Comparison of ENCODE assay signal across 12 cellular contexts in genomic region chr4:183342541-183343533, GRCh38. TPM values are rescaled to one million over a fixed set of nuclear protein-coding genes. Genes with fewer than 3 reads are reported as not detected.
DNase-seq lines count a peak whose midpoint lies in the region; ATAC-seq, FAIRE-seq and TF ChIP-seq lines count a peak whose summit lies in the region.
"Had no signal": no experiment of that assay in that cellular context is flagged by ENCODE, and none has a peak within 500 bp of the region (broad histone marks: within the 10 kb centered on the region; RNA-seq: fewer than 3 reads in every experiment).

No MANE protein-coding gene starts in this region.

- DNase-seq in AG08395 (ENCODE audit: low spot score) (peak; percentile 27), medulla oblongata (ENCODE audit: extremely low spot score) (no peak), H54 (ENCODE audit: insufficient read length, low spot score) (no peak), trophoblast cell (no peak)
- DNase-seq: activated T-cell treated with anti-CD3 and anti-CD28 coated beads for 4 hours; nephron progenitor cell; stimulated activated CD4-positive, alpha-beta T cell treated with anti-CD3 and anti-CD28 coated beads, Interleukin-4, amount 100 ng/mL, for 1 hour; transverse colon had no signal

- H4K91ac ChIP-seq in trophoblast cell (ENCODE audit: low read depth, low read length), result no peak overlapping the region

- no peak overlapping the region for H4K12ac ChIP-seq in trophoblast cell (ENCODE audit: low read depth, low read length)

- H3K9ac ChIP-seq in duodenal mucosa (ENCODE audit: low read depth in 1 of 2, low read length in 2 of 2) (peak overlapping the region; percentile 6 to 29), mucosa of stomach (ENCODE audit: low read length) (peak overlapping the region; percentile 34), trophoblast cell (ENCODE audit: low read length) (no peak overlapping the region)

- no peak overlapping the region for H2BK5ac ChIP-seq in trophoblast cell (ENCODE audit: low read depth, low read length, poor library complexity)

- no peak overlapping the region for H3K23ac ChIP-seq in trophoblast cell (ENCODE audit: low read length)

- no peak overlapping the region for H3K18ac ChIP-seq in trophoblast cell (ENCODE audit: low read length)

- no peak overlapping the region for H2BK12ac ChIP-seq in trophoblast cell (ENCODE audit: low read length)

- H3K27me3 ChIP-seq in duodenal mucosa (ENCODE audit: control insufficient read depth in 1 of 2, insufficient read depth in 2 of 2, low read length in 2 of 2) (no peaks in the 10 kb centered on the region), mucosa of stomach (ENCODE audit: control insufficient read depth, insufficient read depth, low read length) (peaks cover 15% of the 10 kb centered on the region), trophoblast cell (ENCODE audit: insufficient read depth, low read length) (no peaks in the 10 kb centered on the region)

- H2BK120ac ChIP-seq in trophoblast cell (ENCODE audit: insufficient read depth, low read length, poor library complexity), result no peak overlapping the region

- WGBS in trophoblast cell (ENCODE audit: extremely low coverage, insufficient coverage, insufficient read length), result no CpG with 5 or more reads among the region's 40 CpGs

- peak; percentile 46 for ATAC-seq in GM19372 (IDR thresholded peaks at IDR 0.05; ENCODE audit: low read depth, unreplicated experiment)
- no peak for ATAC-seq in GM18858 (IDR thresholded peaks at IDR 0.05; ENCODE audit: unreplicated experiment)

- no peak overlapping the region for H3K14ac ChIP-seq in trophoblast cell (ENCODE audit: low read length)

- no peak overlapping the region for H3K27ac ChIP-seq in duodenal mucosa (ENCODE audit: low read depth, low read length)
- no peak overlapping the region for H3K27ac ChIP-seq in trophoblast cell (ENCODE audit: low read depth, low read length)
- H3K27ac ChIP-seq: transverse colon had no signal

- H3K9me3 ChIP-seq in duodenal mucosa (ENCODE audit: control insufficient read depth in 1 of 2, low read length in 2 of 2) (no peaks in the 10 kb centered on the region), mucosa of stomach (ENCODE audit: control insufficient read depth, low read length) (no peaks in the 10 kb centered on the region), trophoblast cell (ENCODE audit: insufficient read depth, low read depth, low read length) (no peaks in the 10 kb centered on the region)
- H3K9me3 ChIP-seq: transverse colon had no signal

- no peak for FAIRE-seq in H54 (lab: Jason Lieb, UNC)

- no peak overlapping the region for H3K4ac ChIP-seq in trophoblast cell (ENCODE audit: low read depth, low read length)

- no peak overlapping the region for H2AK5ac ChIP-seq in trophoblast cell (ENCODE audit: low read length)

- H4K8ac ChIP-seq in trophoblast cell (ENCODE audit: low read depth, low read length), result no peak overlapping the region

- no peaks in the 10 kb centered on the region for H3K79me2 ChIP-seq in trophoblast cell (ENCODE audit: control insufficient read depth, insufficient read depth, low read length, poor library complexity)

- no peaks in the 10 kb centered on the region for H3K79me1 ChIP-seq in trophoblast cell (ENCODE audit: low read length)

- H3K4me2 ChIP-seq in trophoblast cell (ENCODE audit: low read length), result no peak overlapping the region

- no peak overlapping the region for H2AFZ ChIP-seq in trophoblast cell (ENCODE audit: insufficient read depth, low read length, poor library complexity)

- H3K36me3 ChIP-seq in duodenal mucosa (ENCODE audit: control insufficient read depth in 1 of 2, insufficient read depth in 2 of 2, low read length in 2 of 2) (no peaks in the 10 kb centered on the region), mucosa of stomach (ENCODE audit: control insufficient read depth, insufficient read depth, low read length) (no peaks in the 10 kb centered on the region), trophoblast cell (ENCODE audit: control insufficient read depth in 1 of 2, insufficient read depth in 2 of 2, low read length in 2 of 2) (no peaks in the 10 kb centered on the region)
- H3K36me3 ChIP-seq: transverse colon had no signal

- TF ChIP-seq POLR2A in H54 (IDR thresholded peaks at IDR 0.05; ENCODE audit: low read depth, low read length), result no peak

- H3K4me3 ChIP-seq in duodenal mucosa (ENCODE audit: low read depth in 1 of 2, low read length in 2 of 2) (peak overlapping the region; percentile 30 to 51), mucosa of stomach (ENCODE audit: low read length) (no peak overlapping the region), trophoblast cell (ENCODE audit: low read depth, low read length) (no peak overlapping the region)

- H3K4me1 ChIP-seq in duodenal mucosa (ENCODE audit: control insufficient read depth in 1 of 2, insufficient read depth in 2 of 2, low read length in 2 of 2) (peaks cover 3 to 4% of the 10 kb centered on the region in 2 donors), mucosa of stomach (ENCODE audit: control insufficient read depth, insufficient read depth, low read length) (peaks cover 17% of the 10 kb centered on the region), trophoblast cell (ENCODE audit: control insufficient read depth in 1 of 2, insufficient read depth in 2 of 2, low read length in 2 of 2) (no peaks in the 10 kb centered on the region)

RNA-seq across cellular contexts. Expression of gene CLDN24, which starts 20.6 kb away (rescaled TPM):
- polyA plus RNA-seq in trophoblast cell (2013), result not detected in 2 replicates

RNA-seq across cellular contexts. Expression of gene CLDN22, which starts 22.8 kb away (rescaled TPM):
- polyA plus RNA-seq in trophoblast cell (2013), result not detected in 2 replicates

Comparison
In these comparisons a context has a peak if more than half of its experiments do, and no peak if none do; other contexts are left out.
1. H3K4me3 ChIP-seq: peak in duodenal mucosa (2 of 2); none in mucosa of stomach (single experiment) and trophoblast cell (single experiment).